Comparison of ENCODE assay signal across 18 cellular contexts in the genomic region with DNA sequence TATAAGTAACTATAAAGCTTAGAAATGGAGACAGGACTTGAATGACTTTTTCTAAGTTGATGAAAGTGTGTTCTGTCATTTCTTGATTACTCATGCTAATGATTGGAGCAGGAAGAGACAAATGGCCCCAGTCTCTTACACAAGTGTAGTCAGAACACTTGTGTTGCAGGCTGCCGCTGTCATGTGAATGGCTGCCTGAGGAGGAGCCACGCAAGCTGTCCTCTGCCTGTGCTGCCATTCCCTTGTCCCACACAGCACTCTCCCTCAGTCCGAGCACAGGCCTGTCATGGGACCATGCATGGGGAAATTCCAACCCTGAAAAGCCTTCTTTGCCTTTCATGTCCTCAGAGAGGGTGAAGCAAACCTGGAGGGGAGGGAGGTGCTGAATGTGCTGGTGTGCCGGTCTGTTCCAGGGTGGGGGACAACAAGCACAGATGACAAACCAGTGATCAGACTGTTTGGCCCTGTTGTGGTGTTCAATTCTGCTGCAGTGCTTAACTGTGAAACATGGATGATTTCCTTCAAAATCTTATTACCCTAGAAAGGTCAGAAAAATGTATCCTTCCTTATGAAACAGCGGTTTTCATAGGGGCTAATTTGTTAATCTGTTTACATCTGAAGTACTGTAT.
DNase-seq lines count a peak whose midpoint lies in the region; FAIRE-seq and TF ChIP-seq lines count a peak whose summit lies in the region.
"Had no signal": no experiment of that assay in that cellular context is flagged by ENCODE, and none has a peak within 500 bp of the region (broad histone marks: within the 10 kb centered on the region; RNA-seq: fewer than 3 reads in every experiment).

No MANE protein-coding gene starts in this region.

- no peak overlapping the region for H3K14ac ChIP-seq in trophoblast cell (ENCODE audit: low read length)

- H3K79me1 ChIP-seq in trophoblast cell (ENCODE audit: low read length) = no peaks in the 10 kb centered on the region

- H3K79me2 ChIP-seq in astrocyte (ENCODE audit: insufficient read depth, low read length) = no peaks in the 10 kb centered on the region
- no peaks in the 10 kb centered on the region for H3K79me2 ChIP-seq in trophoblast cell (ENCODE audit: control insufficient read depth, insufficient read depth, low read length, poor library complexity)

- DNase-seq in astrocyte (ENCODE audit: low read depth) (no peak), left ventricle myocardium inferior (no peak), trophoblast cell (no peak), SIG-M5 treated with dmso at 0.1 percent for 504 hours (lab: John Stamatoyannopoulos, UW; ENCODE audit: unreplicated experiment) (no peak), D341Med (ENCODE audit: low spot score) (no peak), ureter (ENCODE audit: low spot score) (no peak)
- no peak for DNase-seq in activated CD8-positive, alpha-beta memory T cell treated with anti-CD3 and anti-CD28 coated beads for 24 hours
- DNase-seq: amniotic stem cell, DMS53, MG63, mucosa of descending colon, NCI-H187, NCI-H526 treated with DMSO at 0.1 percent for 48 hours, occipital lobe, OCI-M1 had no signal

- H3K4me1 Mint-ChIP-seq in astrocyte (ENCODE audit: low read depth, unreplicated experiment) = peaks cover 18% of the 10 kb centered on the region

- no peak overlapping the region for H4K8ac ChIP-seq in trophoblast cell (ENCODE audit: low read depth, low read length)

- no peak overlapping the region for H2BK120ac ChIP-seq in trophoblast cell (ENCODE audit: insufficient read depth, low read length, poor library complexity)

- H3K27ac Mint-ChIP-seq in astrocyte (ENCODE audit: unreplicated experiment) = no peak overlapping the region
- H3K27ac Mint-ChIP-seq: activated T-helper 2 cell treated with anti-CD3 and anti-CD28 coated beads, Interferon-gamma antibody, Interleukin-2, Interleukin-4, amounts not matched to agents 10 μg/mL and 5 μg/mL and 100 μg/mL, durations not matched to agents 14 hours and 24 hours and 36 hours had no signal

- H3K9me3 Mint-ChIP-seq in astrocyte (ENCODE audit: unreplicated experiment) = no peaks in the 10 kb centered on the region
- H3K9me3 Mint-ChIP-seq: activated T-helper 2 cell treated with anti-CD3 and anti-CD28 coated beads, Interferon-gamma antibody, Interleukin-2, Interleukin-4, amounts not matched to agents 10 μg/mL and 5 μg/mL and 100 μg/mL, durations not matched to agents 14 hours and 24 hours and 36 hours had no signal

- CTCF ChIA-PET in HEK293 (lab: Yijun Ruan, JAX) = interaction anchor here (1.0 kb wide), 1 partner anchor 10 kb away, joined by 4 read pairs; no protein-coding TSS in a partner anchor

- H3K27me3 ChIP-seq in astrocyte (ENCODE audit: insufficient read depth, low read length) = no peaks in the 10 kb centered on the region
- no peaks in the 10 kb centered on the region for H3K27me3 ChIP-seq in left ventricle myocardium inferior (ENCODE audit: low read depth)
- H3K27me3 ChIP-seq in trophoblast cell (ENCODE audit: insufficient read depth, low read length) = no peaks in the 10 kb centered on the region
- H3K27me3 ChIP-seq: BLaER1, MG63 had no signal

- TF ChIP-seq CTCF in HEK293 (tag by site-specific recombination; IDR thresholded peaks at IDR 0.05) = no peak
- no peak for TF ChIP-seq CTCF in astrocyte (IDR thresholded peaks at IDR 0.05; ENCODE audit: insufficient read depth, low read depth, low read length)
- no peak for TF ChIP-seq CTCF in left ventricle myocardium inferior (IDR thresholded peaks at IDR 0.05; ENCODE audit: borderline replicate concordance)

- H3K27ac ChIP-seq in HEK293 (ENCODE audit: extremely low read depth, low read depth, low read length) (no peak overlapping the region), astrocyte (ENCODE audit: low read depth, low read length) (no peak overlapping the region), left ventricle myocardium inferior (replicated peaks) (peak overlapping the region; percentile 36), trophoblast cell (ENCODE audit: low read depth, low read length) (no peak overlapping the region)
- H3K27ac ChIP-seq: BLaER1 had no signal

- no peak overlapping the region for H2BK5ac ChIP-seq in trophoblast cell (ENCODE audit: low read depth, low read length, poor library complexity)

- H2AFZ ChIP-seq in astrocyte (ENCODE audit: low read depth, low read length) = no peak overlapping the region
- no peak overlapping the region for H2AFZ ChIP-seq in trophoblast cell (ENCODE audit: insufficient read depth, low read length, poor library complexity)

- no peak for FAIRE-seq in astrocyte (lab: Jason Lieb, UNC)

- H3K18ac ChIP-seq in trophoblast cell (ENCODE audit: low read length) = no peak overlapping the region

- no peak overlapping the region for H3K4me3 ChIP-seq in HEK293 (ENCODE audit: low read depth, low read length)
- no peak overlapping the region for H3K4me3 ChIP-seq in astrocyte (ENCODE audit: insufficient read depth, low read depth, low read length)
- H3K4me3 ChIP-seq in left ventricle myocardium inferior = no peak overlapping the region
- peak overlapping the region; percentile 10 for H3K4me3 ChIP-seq in trophoblast cell (ENCODE audit: low read depth, low read length)
- H3K4me3 ChIP-seq: BLaER1, MG63, mucosa of descending colon had no signal

- H3K4me3 Mint-ChIP-seq in astrocyte (ENCODE audit: unreplicated experiment) = no peak overlapping the region

- H2AK5ac ChIP-seq in trophoblast cell (ENCODE audit: low read length) = no peak overlapping the region

- H3K9ac ChIP-seq in astrocyte (ENCODE audit: low read length) (no peak overlapping the region), trophoblast cell (ENCODE audit: low read length) (no peak overlapping the region)
- H3K9ac ChIP-seq: BLaER1 had no signal

- H2BK12ac ChIP-seq in trophoblast cell (ENCODE audit: low read length) = no peak overlapping the region

- POLR2A ChIA-PET in HEK293 (lab: Yijun Ruan, JAX) = no interaction called here

- H4K12ac ChIP-seq in trophoblast cell (ENCODE audit: low read depth, low read length) = no peak overlapping the region

- no peaks in the 10 kb centered on the region for H3K9me3 ChIP-seq in HEK293 (ENCODE audit: control insufficient read depth, insufficient read depth, low read depth, low read length)
- no peaks in the 10 kb centered on the region for H3K9me3 ChIP-seq in astrocyte (ENCODE audit: insufficient read depth, low read depth, low read length)
- no peaks in the 10 kb centered on the region for H3K9me3 ChIP-seq in left ventricle myocardium inferior (replicated peaks)
- no peaks in the 10 kb centered on the region for H3K9me3 ChIP-seq in trophoblast cell (ENCODE audit: insufficient read depth, low read depth, low read length)
- H3K9me3 ChIP-seq: BLaER1, MG63, mucosa of descending colon had no signal

- no peak overlapping the region for H3K23ac ChIP-seq in trophoblast cell (ENCODE audit: low read length)

- H3K36me3 ChIP-seq in HEK293 (ENCODE audit: control insufficient read depth in 2 of 2, insufficient read depth in 1 of 2, low read length in 2 of 2) (no peaks in the 10 kb centered on the region), astrocyte (ENCODE audit: insufficient read depth, low read length) (no peaks in the 10 kb centered on the region), left ventricle myocardium inferior (no peaks in the 10 kb centered on the region), trophoblast cell (ENCODE audit: control insufficient read depth in 1 of 2, insufficient read depth in 2 of 2, low read length in 2 of 2) (no peaks in the 10 kb centered on the region)
- H3K36me3 ChIP-seq: BLaER1, MG63 had no signal

- H3K4me2 ChIP-seq in astrocyte (ENCODE audit: low read length) = peak overlapping the region; percentile 11
- no peak overlapping the region for H3K4me2 ChIP-seq in trophoblast cell (ENCODE audit: low read length)
- H3K4me2 ChIP-seq: BLaER1 had no signal

- no peak overlapping the region for H4K91ac ChIP-seq in trophoblast cell (ENCODE audit: low read depth, low read length)

- H3K4ac ChIP-seq in trophoblast cell (ENCODE audit: low read depth, low read length) = no peak overlapping the region

- intact Hi-C loops in left ventricle myocardium inferior (cut with micrococcal nuclease) = loop anchor here (10.0 kb wide), 2 partner anchors 166 to 246 kb away; no protein-coding TSS in a partner anchor

- no CpG with 5 or more reads among the region's 5 CpGs for WGBS in trophoblast cell (ENCODE audit: extremely low coverage, insufficient coverage, insufficient read length)

- H3K4me1 ChIP-seq in HEK293 (ENCODE audit: control insufficient read depth, insufficient read depth, low read length) = peaks cover 15% of the 10 kb centered on the region; the same call in 1 of the 2 replicates
- H3K4me1 ChIP-seq in astrocyte (ENCODE audit: insufficient read depth, low read length) = peaks cover 10% of the 10 kb centered on the region
- H3K4me1 ChIP-seq in left ventricle myocardium inferior = peaks cover 56% of the 10 kb centered on the region
- H3K4me1 ChIP-seq in trophoblast cell (ENCODE audit: control insufficient read depth in 1 of 2, insufficient read depth in 2 of 2, low read length in 2 of 2) = peaks cover 0 to 8% of the 10 kb centered on the region in 2 experiments
- H3K4me1 ChIP-seq: BLaER1 had no signal

- no peaks in the 10 kb centered on the region for H3K27me3 Mint-ChIP-seq in astrocyte (ENCODE audit: low read depth, unreplicated experiment)

- peaks cover 8% of the 10 kb centered on the region for H4K20me1 ChIP-seq in astrocyte (ENCODE audit: insufficient read depth, low read length)
- H4K20me1 ChIP-seq: BLaER1 had no signal

- H3K36me3 Mint-ChIP-seq in astrocyte (ENCODE audit: low read depth, unreplicated experiment) = peaks cover 4% of the 10 kb centered on the region

TF ChIP-seq in HEK293, 187 proteins besides CTCF, POLR2A, EP300 and RAD21 (continues in another document):
- TF ChIP-seq PRDM1 (tag by site-specific recombination; IDR thresholded peaks at IDR 0.05) = no peak
- no peak for TF ChIP-seq ZNF121 (tag by site-specific recombination; IDR thresholded peaks at IDR 0.05)
- peak; percentile 60 for TF ChIP-seq ZNF341 (tag by site-specific recombination; IDR thresholded peaks at IDR 0.05; ENCODE audit: low read depth)
- TF ChIP-seq ZNF600 (tag by site-specific recombination; IDR thresholded peaks at IDR 0.05) = peak; percentile 96
- TF ChIP-seq ZSCAN16 (tag by site-specific recombination; IDR thresholded peaks at IDR 0.05) = 0 out of 2 replicates have a peak, but pooled peaks have one; percentile 40
